ENCODE assay signal across 12 cellular contexts in genomic region chr13:51330741-51331140, GRCh38. TPM values are rescaled to one million over a fixed set of nuclear protein-coding genes. Genes with fewer than 3 reads are reported as not detected.
DNase-seq lines count a peak whose midpoint lies in the region; ATAC-seq and TF ChIP-seq lines count a peak whose summit lies in the region.
"Had no signal": no experiment of that assay in that cellular context is flagged by ENCODE, and none has a peak within 500 bp of the region (broad histone marks: within the 10 kb centered on the region; RNA-seq: fewer than 3 reads in every experiment).

No MANE protein-coding gene starts in this region.

- TF ChIP-seq CTCF in AG04449 (IDR thresholded peaks at IDR 0.05; ENCODE audit: insufficient read depth, low read length, missing control alignments): no peak
- TF ChIP-seq CTCF in GM20000 (IDR thresholded peaks at IDR 0.05; ENCODE audit: extremely low read depth, missing control alignments): no peak
- no peak for TF ChIP-seq CTCF in chondrocyte (IDR thresholded peaks at IDR 0.05)

- CTCF ChIA-PET in AG04449 (lab: Yijun Ruan, JAX): interaction anchor here (0.7 to 1.0 kb wide), 2 partner anchors 205 to 1300 kb away, joined by 3 read pairs; no protein-coding TSS in a partner anchor

- H3K9me3 Mint-ChIP-seq in chondrocyte (ENCODE audit: low read depth): no peaks in the 10 kb centered on the region
- H3K9me3 Mint-ChIP-seq: T-cell had no signal

- ATAC-seq in HG02970 (IDR thresholded peaks at IDR 0.05; ENCODE audit: low FRiP score, unreplicated experiment): no peak
- ATAC-seq in HG03354 (IDR thresholded peaks at IDR 0.05; ENCODE audit: poor library complexity, severe bottlenecking, unreplicated experiment): no peak
- ATAC-seq: T-cell had no signal

- H3K4me3 Mint-ChIP-seq in chondrocyte (ENCODE audit: unreplicated experiment): no peak overlapping the region
- H3K4me3 Mint-ChIP-seq: T-cell had no signal

- POLR2A ChIA-PET in AG04449 (lab: Yijun Ruan, JAX): interaction anchor here (1.0 kb wide), 1 partner anchor 12 kb away, joined by 3 read pairs; no protein-coding TSS in a partner anchor

- no peak overlapping the region for H3K4me3 ChIP-seq in AG04449 (ENCODE audit: low read depth, low read length)

- H3K4me1 Mint-ChIP-seq in chondrocyte (ENCODE audit: low read depth): peaks cover 11% of the 10 kb centered on the region

- peak; percentile 9 for DNase-seq in AG04449 (ENCODE audit: low read depth, low spot score)
- peak; percentile 40 for DNase-seq in GM20000 (ENCODE audit: low spot score)
- peak; percentile 84 for DNase-seq in MV-4-11 (lab: John Stamatoyannopoulos, UW)
- DNase-seq in chondrocyte (ENCODE audit: low spot score): no peak
- DNase-seq in NCI-H524 (lab: John Stamatoyannopoulos, UW): no peak
- no peak for DNase-seq in activated CD4-positive, CD25-positive, alpha-beta regulatory T cell (lab: John Stamatoyannopoulos, UW)
- DNase-seq: T-cell had no signal

- H3K27ac Mint-ChIP-seq in chondrocyte (ENCODE audit: unreplicated experiment): peak overlapping the region; percentile 3
- H3K27ac Mint-ChIP-seq: B cell, progenitor cell of endocrine pancreas, T-cell had no signal

- no peaks in the 10 kb centered on the region for H3K36me3 Mint-ChIP-seq in chondrocyte (ENCODE audit: low read depth)
- H3K36me3 Mint-ChIP-seq: T-cell had no signal

- H3K27me3 Mint-ChIP-seq in chondrocyte (ENCODE audit: low read depth): no peaks in the 10 kb centered on the region
- H3K27me3 Mint-ChIP-seq: B cell, progenitor cell of endocrine pancreas had no signal

RNA-seq across cellular contexts. Expression of gene SERPINE3, which starts 8.8 kb away (rescaled TPM):
- total RNA-seq in chondrocyte: not detected in 3 replicates
- total RNA-seq: B cell, progenitor cell of endocrine pancreas, subcutaneous adipose tissue, T-cell had no signal

Comparison
In these comparisons a context has a peak if more than half of its experiments do, and no peak if none do; other contexts are left out.
1. DNase-seq: peak in AG04449 (single experiment), GM20000 (single experiment) and MV-4-11 (single experiment); none in chondrocyte (single experiment), NCI-H524 (0 of 2) and activated CD4-positive, CD25-positive, alpha-beta regulatory T cell (0 of 4).